Comparison of ENCODE assay signal across 9 cellular contexts in genomic region chr4:86544313-86544966, GRCh38. TPM values are rescaled to one million over a fixed set of nuclear protein-coding genes. Genes with fewer than 3 reads are reported as not detected.
A peak's percentile ranks its signal among the peaks of the same experiment; 100 is the strongest.
DNase-seq lines count a peak whose midpoint lies in the region; ATAC-seq and TF ChIP-seq lines count a peak whose summit lies in the region.
"Had no signal": no experiment of that assay in that cellular context is flagged by ENCODE, and none has a peak within 500 bp of the region (broad histone marks: within the 10 kb centered on the region; RNA-seq: fewer than 3 reads in every experiment).

No MANE protein-coding gene starts in this region.

- no peaks in the 10 kb centered on the region for H3K4me1 Mint-ChIP-seq in stimulated activated memory B cell treated with anti-CD40 and anti-IgM and Interleukin-4, amounts not matched to agents 10 μg/mL and 1 μg/mL and 100 μg/mL, for 72 hours

- H3K27me3 ChIP-seq in BLaER1 (no peaks in the 10 kb centered on the region), KMS-11 (ENCODE audit: insufficient read depth, low read depth) (no peaks in the 10 kb centered on the region)
- H3K27me3 ChIP-seq: Peyer's patch had no signal

- H3K9me3 Mint-ChIP-seq in stimulated activated memory B cell treated with anti-CD40 and anti-IgM and Interleukin-4, amounts not matched to agents 10 μg/mL and 1 μg/mL and 100 μg/mL, for 72 hours: no peaks in the 10 kb centered on the region

- peaks cover 11% of the 10 kb centered on the region for H3K4me1 ChIP-seq in BLaER1
- H3K4me1 ChIP-seq in KMS-11 (ENCODE audit: low read depth, poor library complexity, severe bottlenecking): peaks cover 24% of the 10 kb centered on the region
- H3K4me1 ChIP-seq: Peyer's patch had no signal

- H3K36me3 Mint-ChIP-seq in stimulated activated memory B cell treated with anti-CD40 and anti-IgM and Interleukin-4, amounts not matched to agents 10 μg/mL and 1 μg/mL and 100 μg/mL, for 72 hours: no peaks in the 10 kb centered on the region

- H4K20me1 ChIP-seq in BLaER1: no peaks in the 10 kb centered on the region
- no peaks in the 10 kb centered on the region for H4K20me1 ChIP-seq in KMS-11 (ENCODE audit: insufficient read depth)

- H3K27ac ChIP-seq in BLaER1: no peak overlapping the region
- peak overlapping the region; percentile 26 for H3K27ac ChIP-seq in KMS-11
- H3K27ac ChIP-seq: Peyer's patch had no signal

- H3K4me2 ChIP-seq in BLaER1: peak overlapping the region; percentile 29
- peak overlapping the region; percentile 47 for H3K4me2 ChIP-seq in KMS-11

- no peak overlapping the region for H3K27ac Mint-ChIP-seq in stimulated activated memory B cell treated with anti-CD40 and anti-IgM and Interleukin-4, amounts not matched to agents 10 μg/mL and 1 μg/mL and 100 μg/mL, for 72 hours

- peak overlapping the region; percentile 55 for H2AFZ ChIP-seq in KMS-11 (ENCODE audit: low read depth)

- H3K9ac ChIP-seq in BLaER1: no peak overlapping the region
- peak overlapping the region; percentile 1; the same call in 1 of the 2 replicates for H3K9ac ChIP-seq in KMS-11

- ATAC-seq in GM18873 (IDR thresholded peaks at IDR 0.05; ENCODE audit: low FRiP score, unreplicated experiment): peak; percentile 95
- peak; percentile 71 for ATAC-seq in HG02763 (IDR thresholded peaks at IDR 0.05; ENCODE audit: unreplicated experiment)
- ATAC-seq in stimulated activated memory B cell treated with anti-CD40 and anti-IgM and Interleukin-4, amounts not matched to agents 10 μg/mL and 1 μg/mL and 100 μg/mL, for 72 hours: no peak

- DNase-seq in SK-N-DZ (ENCODE audit: low spot score) (no peak), NCI-H510A treated with DMSO at 0.1 percent for 48 hours (lab: John Stamatoyannopoulos, UW) (no peak)
- DNase-seq in stimulated activated CD4-positive, alpha-beta T cell treated with anti-CD3 and anti-CD28 coated beads, Interleukin-15, amount 100 ng/mL, for 24 hours: no peak
- DNase-seq: Peyer's patch had no signal

- H3K27me3 Mint-ChIP-seq in stimulated activated memory B cell treated with anti-CD40 and anti-IgM and Interleukin-4, amounts not matched to agents 10 μg/mL and 1 μg/mL and 100 μg/mL, for 72 hours: peaks cover 26% of the 10 kb centered on the region

- no peaks in the 10 kb centered on the region for H3K36me3 ChIP-seq in BLaER1
- no peaks in the 10 kb centered on the region for H3K36me3 ChIP-seq in KMS-11 (ENCODE audit: insufficient read depth)
- H3K36me3 ChIP-seq: Peyer's patch had no signal

- peaks cover 20% of the 10 kb centered on the region for H3K9me3 ChIP-seq in BLaER1
- H3K9me3 ChIP-seq: Peyer's patch had no signal

- H3K4me3 ChIP-seq in BLaER1 (no peak overlapping the region), KMS-11 (IDR thresholded peaks at IDR 0.05; ENCODE audit: insufficient read depth, low read depth, low read length) (peak overlapping the region; percentile 54)
- H3K4me3 ChIP-seq: Peyer's patch had no signal

- H3K4me3 Mint-ChIP-seq in stimulated activated memory B cell treated with anti-CD40 and anti-IgM and Interleukin-4, amounts not matched to agents 10 μg/mL and 1 μg/mL and 100 μg/mL, for 72 hours: no peak overlapping the region

- TF ChIP-seq CTCF in KMS-11 (conservative IDR thresholded peaks at IDR 0.05; ENCODE audit: low read depth, low read length): no peak

- no peaks in the 10 kb centered on the region for H3K79me2 ChIP-seq in KMS-11 (ENCODE audit: insufficient read depth, low read depth)

RNA-seq across cellular contexts. Expression of gene PTPN13, which starts 49.7 kb away (rescaled TPM):
- 27.0 and 31.7 TPM in 2 replicates for polyA plus RNA-seq in SK-N-DZ (2014; cell fraction: cytosol; rRNA removed)
- 22.1 and 25.8 TPM in 2 replicates for polyA plus RNA-seq in SK-N-DZ (2014; cell fraction: nucleus; rRNA removed)
